Comparison of ENCODE assay signal across 16 cellular contexts in the genomic region with DNA sequence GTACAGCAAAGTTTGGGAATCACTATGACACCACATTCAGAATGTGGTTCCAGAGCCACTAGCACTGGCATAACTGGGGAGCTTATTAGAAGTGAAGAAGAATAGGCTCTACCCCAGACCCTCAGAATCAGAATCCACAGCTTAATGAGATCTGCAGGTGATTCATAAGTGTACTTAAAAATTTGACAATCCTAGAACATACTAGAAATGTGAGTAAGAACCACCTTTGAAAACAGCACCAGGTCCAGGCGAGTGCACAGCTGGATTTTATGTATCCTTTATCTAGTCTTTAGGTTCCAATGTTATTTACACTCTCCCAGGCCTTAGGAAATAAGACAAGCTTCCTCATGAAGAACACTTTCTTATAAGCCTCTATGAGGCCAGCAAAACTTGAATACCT.
A peak's percentile ranks its signal among the peaks of the same experiment; 100 is the strongest.
DNase-seq lines count a peak whose midpoint lies in the region; ATAC-seq and TF ChIP-seq lines count a peak whose summit lies in the region.
"Had no signal": no experiment of that assay in that cellular context is flagged by ENCODE, and none has a peak within 500 bp of the region (broad histone marks: within the 10 kb centered on the region; RNA-seq: fewer than 3 reads in every experiment).

No MANE protein-coding gene starts in this region.

- H3K4me3 ChIP-seq in left ventricle myocardium inferior (no peak overlapping the region), mesendoderm (ENCODE audit: low read length) (no peak overlapping the region)
- H3K4me3 ChIP-seq: BLaER1, GM12878, GM23338 had no signal

- DNase-seq in left ventricle myocardium inferior: no peak
- no peak for DNase-seq in Right ventricle myocardium inferior (ENCODE audit: missing footprints)
- DNase-seq in foreskin keratinocyte: no peak
- DNase-seq in mesendoderm: no peak
- DNase-seq in UCSD-AML1 (lab: John Stamatoyannopoulos, UW; ENCODE audit: unreplicated experiment): no peak
- DNase-seq in NCI-H82 treated with DMSO at 0.1 percent for 48 hours (lab: John Stamatoyannopoulos, UW; ENCODE audit: unreplicated experiment): no peak
- no peak for DNase-seq in substantia nigra (lab: John Stamatoyannopoulos, UW)
- DNase-seq: 8988T; AML-193; Caco-2; CD8-positive, alpha-beta memory T cell; H7 had no signal

- intact Hi-C loops in left ventricle myocardium inferior (cut with micrococcal nuclease): no loop called here
- intact Hi-C loops in Right ventricle myocardium inferior (cut with DNase I): no loop called here

- no peak overlapping the region for H2BK15ac ChIP-seq in mesendoderm (replicated peaks; ENCODE audit: low read depth)

- ATAC-seq in Right ventricle myocardium inferior (no peak), foreskin keratinocyte (peak; percentile 50)
- ATAC-seq: GM12878, GM23338, HepG2 had no signal

- no peak overlapping the region for H3K18ac ChIP-seq in mesendoderm (ENCODE audit: low read length)

- H3K4me1 ChIP-seq in left ventricle myocardium inferior (peaks cover 93% of the 10 kb centered on the region), foreskin keratinocyte (peaks cover 7% of the 10 kb centered on the region), mesendoderm (ENCODE audit: control insufficient read depth, low read depth, low read length) (no peaks in the 10 kb centered on the region)
- H3K4me1 ChIP-seq: Caco-2 had no signal

- no peak overlapping the region for H3K23ac ChIP-seq in mesendoderm (ENCODE audit: low read length)

- H3K9me3 ChIP-seq in left ventricle myocardium inferior (replicated peaks): no peaks in the 10 kb centered on the region
- H3K9me3 ChIP-seq: BLaER1, Caco-2 had no signal

- H3K36me3 ChIP-seq in left ventricle myocardium inferior: no peaks in the 10 kb centered on the region
- H3K36me3 ChIP-seq in mesendoderm (ENCODE audit: control insufficient read depth, insufficient read depth, low read length): no peaks in the 10 kb centered on the region
- H3K36me3 ChIP-seq: BLaER1 had no signal

- H3K4me2 ChIP-seq in mesendoderm (ENCODE audit: low read length): no peak overlapping the region
- H3K4me2 ChIP-seq: BLaER1, GM23338 had no signal

- H4K5ac ChIP-seq in mesendoderm (ENCODE audit: low read length): no peak overlapping the region

- no peak overlapping the region for H3K4ac ChIP-seq in mesendoderm (ENCODE audit: low read depth, low read length)

- no peak overlapping the region for H2BK120ac ChIP-seq in mesendoderm (ENCODE audit: low read depth, low read length)

- peak overlapping the region; percentile 5 for H4K8ac ChIP-seq in mesendoderm (ENCODE audit: low read depth, low read length)

- WGBS in mesendoderm (ENCODE audit: extremely low coverage, insufficient coverage, low lambda C conversion rate): no CpG with 5 or more reads among the region's 1 CpG

- H3K27me3 ChIP-seq in left ventricle myocardium inferior (ENCODE audit: low read depth): no peaks in the 10 kb centered on the region
- H3K27me3 ChIP-seq in foreskin keratinocyte: no peaks in the 10 kb centered on the region
- H3K27me3 ChIP-seq in mesendoderm (ENCODE audit: insufficient read depth, low read length, poor library complexity): no peaks in the 10 kb centered on the region
- H3K27me3 ChIP-seq: BLaER1 had no signal

- H2AK5ac ChIP-seq in mesendoderm (ENCODE audit: low read length): no peak overlapping the region

- H3K9ac ChIP-seq in mesendoderm (ENCODE audit: low read length): no peak overlapping the region
- H3K9ac ChIP-seq: BLaER1 had no signal

- H3K79me1 ChIP-seq in mesendoderm (ENCODE audit: low read length): no peaks in the 10 kb centered on the region

- H2BK5ac ChIP-seq in mesendoderm (ENCODE audit: low read length): no peak overlapping the region

- H3K79me2 ChIP-seq in mesendoderm (ENCODE audit: control insufficient read depth, insufficient read depth, low read length): no peaks in the 10 kb centered on the region

- peak overlapping the region; percentile 42 for H3K27ac ChIP-seq in left ventricle myocardium inferior (replicated peaks)
- no peak overlapping the region for H3K27ac ChIP-seq in foreskin keratinocyte
- H3K27ac ChIP-seq in mesendoderm (ENCODE audit: low read depth, low read length): no peak overlapping the region
- H3K27ac ChIP-seq in substantia nigra (ENCODE audit: low read depth, low read length, poor library complexity, severe bottlenecking): no peak overlapping the region
- H3K27ac ChIP-seq: BLaER1 had no signal

- no peak for TF ChIP-seq CTCF in left ventricle myocardium inferior (IDR thresholded peaks at IDR 0.05; ENCODE audit: borderline replicate concordance)
- no peak for TF ChIP-seq CTCF in foreskin keratinocyte (conservative IDR thresholded peaks at IDR 0.05)

- no peak overlapping the region for H3K56ac ChIP-seq in mesendoderm (ENCODE audit: low read length)
